ENCODE assay signal across 14 cellular contexts in the genomic region with DNA sequence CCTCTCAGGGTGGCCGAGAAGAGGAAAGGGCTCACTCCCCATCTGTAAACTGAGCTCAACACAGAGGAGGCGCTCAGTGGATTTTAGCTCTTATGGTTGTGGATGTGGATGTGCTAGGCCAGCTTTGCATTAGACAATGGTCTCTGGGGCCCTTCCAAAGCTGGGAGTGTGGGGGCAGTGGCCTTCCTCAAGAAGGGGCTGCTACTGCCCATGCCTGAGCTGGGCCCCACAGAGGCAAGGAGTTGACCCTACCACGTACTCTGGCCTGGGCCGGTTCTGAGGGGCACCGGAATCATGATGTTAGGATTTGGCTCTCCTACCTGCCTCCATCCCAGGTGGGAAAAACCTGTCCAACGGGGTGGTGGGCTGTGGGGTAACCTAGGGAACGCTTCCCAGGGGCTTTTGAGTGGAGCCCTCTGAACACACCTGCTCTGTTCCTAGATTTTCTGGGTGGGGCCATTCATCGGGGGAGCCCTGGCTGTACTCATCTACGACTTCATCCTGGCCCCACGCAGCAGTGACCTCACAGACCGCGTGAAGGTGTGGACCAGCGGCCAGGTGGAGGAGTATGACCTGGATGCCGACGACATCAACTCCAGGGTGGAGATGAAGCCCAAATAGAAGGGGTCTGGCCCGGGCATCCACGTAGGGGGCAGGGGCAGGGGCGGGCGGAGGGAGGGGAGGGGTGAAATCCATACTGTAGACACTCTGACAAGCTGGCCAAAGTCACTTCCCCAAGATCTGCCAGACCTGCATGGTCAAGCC. TPM values are rescaled to one million over a fixed set of nuclear protein-coding genes. Genes with fewer than 3 reads are reported as not detected.
A peak's percentile ranks its signal among the peaks of the same experiment; 100 is the strongest.
DNase-seq lines count a peak whose midpoint lies in the region; ATAC-seq and TF ChIP-seq lines count a peak whose summit lies in the region.
"Had no signal": no experiment of that assay in that cellular context is flagged by ENCODE, and none has a peak within 500 bp of the region (broad histone marks: within the 10 kb centered on the region; RNA-seq: fewer than 3 reads in every experiment).

No MANE protein-coding gene starts in this region.

- H3K36me3 ChIP-seq in right atrium auricular region = peaks cover 32% of the 10 kb centered on the region

- peak overlapping the region; percentile 84 to 94 for H3K27ac ChIP-seq in right atrium auricular region

- no peaks in the 10 kb centered on the region for H3K27me3 ChIP-seq in right atrium auricular region

- no peak for TF ChIP-seq CTCF in right atrium auricular region (IDR thresholded peaks at IDR 0.05)

- POLR2A ChIA-PET in activated CD4-positive, alpha-beta T cell treated with anti-CD3 and anti-CD28 coated beads, Interleukin-2, amount 10 ng/mL, durations not matched to agents 7 days and 5 days (lab: Charles Lee) = interaction anchor here (0.7 kb wide), 1 partner anchor 18 kb away, joined by 3 read pairs; no protein-coding TSS in a partner anchor

- intact Hi-C loops in sciatic nerve (cut with DNase I) = no loop called here

- H3K9me3 ChIP-seq in right atrium auricular region = no peaks in the 10 kb centered on the region

- H3K36me3 Mint-ChIP-seq in activated CD4-positive, alpha-beta T cell treated with anti-CD3 and anti-CD28 coated beads, Interleukin-2, amount 10 ng/mL, durations not matched to agents 7 days and 5 days (ENCODE audit: low read depth) = no peaks in the 10 kb centered on the region

- H3K4me3 Mint-ChIP-seq in activated CD4-positive, alpha-beta T cell treated with anti-CD3 and anti-CD28 coated beads, Interleukin-2, amount 10 ng/mL, durations not matched to agents 7 days and 5 days = no peak overlapping the region

- no peak overlapping the region for H3K27ac Mint-ChIP-seq in activated CD4-positive, alpha-beta T cell treated with anti-CD3 and anti-CD28 coated beads, Interleukin-2, amount 10 ng/mL, durations not matched to agents 7 days and 5 days

- H3K4me1 Mint-ChIP-seq in activated CD4-positive, alpha-beta T cell treated with anti-CD3 and anti-CD28 coated beads, Interleukin-2, amount 10 ng/mL, durations not matched to agents 7 days and 5 days = no peaks in the 10 kb centered on the region

- peaks cover 0 to 66% of the 10 kb centered on the region in 2 donors for H3K4me1 ChIP-seq in right atrium auricular region

- no peaks in the 10 kb centered on the region for H3K27me3 Mint-ChIP-seq in activated CD4-positive, alpha-beta T cell treated with anti-CD3 and anti-CD28 coated beads, Interleukin-2, amount 10 ng/mL, durations not matched to agents 7 days and 5 days

- ATAC-seq in sciatic nerve (no peak), HG02763 (IDR thresholded peaks at IDR 0.05; ENCODE audit: unreplicated experiment) (no peak), GM18858 (IDR thresholded peaks at IDR 0.05; ENCODE audit: unreplicated experiment) (no peak)

- no peaks in the 10 kb centered on the region for H3K9me3 Mint-ChIP-seq in activated CD4-positive, alpha-beta T cell treated with anti-CD3 and anti-CD28 coated beads, Interleukin-2, amount 10 ng/mL, durations not matched to agents 7 days and 5 days

- CTCF ChIA-PET in activated CD4-positive, alpha-beta T cell treated with anti-CD3 and anti-CD28 coated beads, Interleukin-2, amount 10 ng/mL, durations not matched to agents 7 days and 5 days (lab: Charles Lee) = no interaction called here

- no peak overlapping the region for H3K4me3 ChIP-seq in right atrium auricular region

- DNase-seq in ELF-1 (ENCODE audit: low read depth, low spot score) = peak; percentile 0
- peak; percentile 42 for DNase-seq in activated CD8-positive, alpha-beta memory T cell treated with anti-CD3 and anti-CD28 coated beads for 24 hours
- peak; percentile 55 for DNase-seq in right atrium auricular region (ENCODE audit: low spot score)
- DNase-seq in sciatic nerve (ENCODE audit: low spot score) = peak; percentile 52
- DNase-seq in NCI-H1048 (lab: John Stamatoyannopoulos, UW) = no peak
- no peak for DNase-seq in activated CD4-positive, alpha-beta T cell treated with anti-CD3 and anti-CD28 coated beads, Interleukin-2, amount 10 ng/mL, durations not matched to agents 7 days and 5 days
- DNase-seq: hippocampal formation, NCI-H69 had no signal

RNA-seq across cellular contexts. Expression of gene AQP1, which starts 11.5 kb away (rescaled TPM):
- total RNA-seq in right atrium auricular region (100 to 1,000 TPM; 353 to 517 TPM), sciatic nerve (864 TPM)
- total RNA-seq in activated CD4-positive, alpha-beta T cell treated with anti-CD3 and anti-CD28 coated beads, Interleukin-2, amount 10 ng/mL, durations not matched to agents 7 days and 5 days = under 1 TPM; 0.12 to 0.21 TPM

RNA-seq across cellular contexts. Expression of gene GHRHR, which starts 40.6 kb away (rescaled TPM):
- total RNA-seq in right atrium auricular region (not detected), sciatic nerve (1.2 TPM)
- not detected for total RNA-seq in activated CD4-positive, alpha-beta T cell treated with anti-CD3 and anti-CD28 coated beads, Interleukin-2, amount 10 ng/mL, durations not matched to agents 7 days and 5 days
- total RNA-seq: bronchial epithelial cell, mononuclear cell, renal cortical epithelial cell, subcutaneous adipose tissue had no signal

Comparison
In these comparisons a context has a peak if more than half of its experiments do, and no peak if none do; other contexts are left out.
1. DNase-seq: peak in ELF-1 (single experiment), activated CD8-positive, alpha-beta memory T cell treated with anti-CD3 and anti-CD28 coated beads for 24 hours (single experiment), right atrium auricular region (single experiment) and sciatic nerve (single experiment); none in NCI-H1048 (single experiment) and activated CD4-positive, alpha-beta T cell treated with anti-CD3 and anti-CD28 coated beads, Interleukin-2, amount 10 ng/mL, durations not matched to agents 7 days and 5 days (single experiment).
2. RNA of gene AQP1, which starts 11.5 kb away (total RNA-seq): 864 TPM in sciatic nerve (single experiment) and 353 to 517 TPM in right atrium auricular region; 0.12 to 0.21 TPM in activated CD4-positive, alpha-beta T cell treated with anti-CD3 and anti-CD28 coated beads, Interleukin-2, amount 10 ng/mL, durations not matched to agents 7 days and 5 days; every median in the first group is over 100 times any median in the second.